In genomic region chrX:154517101-154517781, GRCh38 we compare ENCODE assay signal across 9 cellular contexts. TPM values are rescaled to one million over a fixed set of nuclear protein-coding genes. Genes with fewer than 3 reads are reported as not detected.
A peak's percentile ranks its signal among the peaks of the same experiment; 100 is the strongest.
DNase-seq lines count a peak whose midpoint lies in the region; ATAC-seq, FAIRE-seq and TF ChIP-seq lines count a peak whose summit lies in the region.
"Had no signal": no experiment of that assay in that cellular context is flagged by ENCODE, and none has a peak within 500 bp of the region (broad histone marks: within the 10 kb centered on the region; RNA-seq: fewer than 3 reads in every experiment).

No MANE protein-coding gene starts in this region.

- no TSS peak for BruUV-seq in K562 (replicated peaks; lab: Mats Ljungman, UMichigan)

- no peak for TF ChIP-seq RAD21 in K562 (CRISPR knock-in tag; conservative IDR thresholded peaks at IDR 0.05 in 1 of 2, IDR thresholded peaks at IDR 0.05 in 1 of 2)

- ATAC-seq in K562 (no peak), left colon (peak; percentile 46), GM19023 (IDR thresholded peaks at IDR 0.05; ENCODE audit: unreplicated experiment) (no peak)

- DNase-seq in H7 (peak; percentile 57), K562 (ENCODE audit: extremely low read depth in 1 of 4, low spot score in 3 of 4) (no peak), left colon (peak; percentile 40 to 64), smooth muscle cell (lab: John Stamatoyannopoulos, UW; ENCODE audit: unreplicated experiment) (no peak), Ammon's horn (ENCODE audit: low spot score) (no peak), GF-D8 (lab: John Stamatoyannopoulos, UW) (no peak), AML-193 (lab: John Stamatoyannopoulos, UW) (no peak)
- DNase-seq: NCI-H1105 treated with DMSO at 0.1 percent for 48 hours had no signal

- intact Hi-C loops in K562 (cut with micrococcal nuclease) (loop anchor here (5.0 kb wide), 1 partner anchor 35 kb away; no protein-coding TSS in a partner anchor), left colon (cut with DNase I, micrococcal nuclease) (no loop called here)

- POLR2A ChIA-PET in K562 (lab: Yijun Ruan, JAX) = interaction anchor here (1.1 to 1.7 kb wide), 3 partner anchors 10 to 149 kb away, joined by 3 to 8 read pairs (median 3); partner anchors contain the start of gene SLC10A3

- WGBS in K562 (ENCODE audit: insufficient coverage, low coverage, missing lambda C conversion rate) = 75% methylated on average over 14 of the region's 25 CpGs
- WGBS in smooth muscle cell (ENCODE audit: low lambda C conversion rate) = 28% methylated on average over 25 of the region's 25 CpGs

- no peak for TF ChIP-seq POLR2A in K562 (conservative IDR thresholded peaks at IDR 0.05)

- H3K27me3 ChIP-seq in H7 (ENCODE audit: control insufficient read depth, insufficient read depth, low read length) (no peaks in the 10 kb centered on the region), K562 (ENCODE audit: control insufficient read depth in 2 of 2, insufficient read depth in 2 of 2, low read length in 2 of 2) (no peaks in the 10 kb centered on the region), smooth muscle cell (ENCODE audit: low read depth) (no peaks in the 10 kb centered on the region)

- CTCF ChIA-PET in K562 (lab: Yijun Ruan, JAX; ENCODE audit: low intra/inter-chr PET ratio) = no interaction called here

- H3K4me1 ChIP-seq in K562 (replicated peaks in 1 of 2; ENCODE audit: control insufficient read depth in 2 of 2, insufficient read depth in 2 of 2, low read length in 2 of 2) = peaks cover 13 to 32% of the 10 kb centered on the region in 2 experiments; a peak in 4 of 5 replicates
- H3K4me1 ChIP-seq in smooth muscle cell (ENCODE audit: low read depth) = peaks cover 4% of the 10 kb centered on the region

- peaks cover 25% of the 10 kb centered on the region for H3K79me2 ChIP-seq in K562 (ENCODE audit: control insufficient read depth, insufficient read depth, low read length)
- peaks cover 7% of the 10 kb centered on the region for H3K79me2 ChIP-seq in smooth muscle cell (ENCODE audit: low read depth)

- H3K9me3 ChIP-seq in K562 (replicated peaks; ENCODE audit: control insufficient read depth, insufficient read depth, low read depth, low read length) (no peaks in the 10 kb centered on the region), smooth muscle cell (replicated peaks; ENCODE audit: low read depth) (no peaks in the 10 kb centered on the region)

- in situ Hi-C loops in K562 (cut with MboI) = no loop called here

- no peaks in the 10 kb centered on the region for H3K9me1 ChIP-seq in K562 (ENCODE audit: control insufficient read depth, insufficient read depth, low read length)

- H3K9ac ChIP-seq in K562 (ENCODE audit: insufficient read depth in 1 of 2, low read depth in 2 of 2, low read length in 2 of 2) (peak overlapping the region; percentile 78 to 93), smooth muscle cell (ENCODE audit: low read depth) (peak overlapping the region; percentile 27)

- H3F3A ChIP-seq in smooth muscle cell (ENCODE audit: low read depth) = no peaks in the 10 kb centered on the region

- TF ChIP-seq CTCF in K562 (IDR thresholded peaks at IDR 0.05 in 2 of 3, conservative IDR thresholded peaks at IDR 0.05 in 1 of 3; ENCODE audit: insufficient read depth in 2 of 3, low read depth in 1 of 3, low read length in 3 of 3) (no peak), smooth muscle cell (IDR thresholded peaks at IDR 0.05; ENCODE audit: borderline replicate concordance, insufficient read depth, poor library complexity, severe bottlenecking) (no peak)

- peak overlapping the region; percentile 59 for H3K4me3 ChIP-seq in H7 (ENCODE audit: insufficient read depth, low read depth, low read length)
- no peak overlapping the region for H3K4me3 ChIP-seq in K562
- peak overlapping the region; percentile 48 for H3K4me3 ChIP-seq in smooth muscle cell

- peak overlapping the region; percentile 98 for H2AFZ ChIP-seq in K562 (ENCODE audit: low read depth, low read length)
- no peak overlapping the region for H2AFZ ChIP-seq in smooth muscle cell (ENCODE audit: low read depth)

- no peak for FAIRE-seq in K562 (lab: Jason Lieb, UNC)

- no peak for TF ChIP-seq EP300 in K562 (IDR thresholded peaks at IDR 0.05; ENCODE audit: low read length)

- no peaks in the 10 kb centered on the region for H4K20me1 ChIP-seq in K562 (replicated peaks; ENCODE audit: control insufficient read depth, insufficient read depth, low read length)
- no peaks in the 10 kb centered on the region for H4K20me1 ChIP-seq in smooth muscle cell (ENCODE audit: low read depth)

- H3K36me3 ChIP-seq in H7 (replicated peaks; ENCODE audit: control insufficient read depth, insufficient read depth, low read length) (no peaks in the 10 kb centered on the region), K562 (ENCODE audit: control insufficient read depth, insufficient read depth, low read length) (peaks cover 7% of the 10 kb centered on the region; the same call in 2 of the 3 replicates), smooth muscle cell (ENCODE audit: low read depth) (no peaks in the 10 kb centered on the region)

- H3K4me2 ChIP-seq in K562 (ENCODE audit: insufficient read depth, low read length) (peak overlapping the region; percentile 99; the same call in 1 of the 2 replicates), smooth muscle cell (peak overlapping the region; percentile 79)

- peak overlapping the region; percentile 90 for H3K27ac ChIP-seq in K562 (ENCODE audit: extremely low read depth, low read depth, low read length)
- peak overlapping the region; percentile 80 for H3K27ac ChIP-seq in smooth muscle cell (ENCODE audit: low read depth)

RNA-seq across cellular contexts. Expression of gene FAM3A, which starts 1.2 kb away (rescaled TPM):
- 31.6 and 42.5 TPM in 2 replicates for total RNA-seq in H7 (2014; rRNA removed; shearing (Covaris generic))
- 62.3 and 136 TPM in 2 replicates for total RNA-seq in K562 (2011; cell fraction: chromatin; rRNA removed; ENCODE audit: low replicate concordance)
- total RNA-seq in K562 (2011; cell fraction: nucleolus; rRNA removed) = 135 and 139 TPM in 2 replicates
- 84.9 and 88.7 TPM in 2 replicates for total RNA-seq in K562 (2011; cell fraction: nucleoplasm; rRNA removed)
- 53.3 and 67.6 TPM in 2 replicates for total RNA-seq in K562 (2014; rRNA removed)
- total RNA-seq in K562 (2014; rRNA removed; fragmentation: Illumina TruSeq; extraction: Trizol) = 6.6 and 10.0 TPM in 2 replicates
- 27.0 and 32.3 TPM in 2 replicates for total RNA-seq in K562 (2015; rRNA removed; fragmentation: Illumina TruSeq; extraction: Trizol)
- 68.9 and 70.6 TPM in 2 replicates for total RNA-seq in K562 (2021)
- 29.2 and 44.1 TPM in 2 replicates for polyA plus RNA-seq in K562 (2011; rRNA removed)
- polyA plus RNA-seq in K562 (2011; cell fraction: cytosol; rRNA removed) = 45.6 and 88.5 TPM in 2 replicates
- 159 and 221 TPM in 2 replicates for polyA plus RNA-seq in K562 (2011; cell fraction: nucleus; rRNA removed)
- polyA plus RNA-seq in K562 (2012) = 47.8 and 77.3 TPM in 2 replicates
- 24.2 and 44.9 TPM in 2 replicates for polyA plus RNA-seq in K562 (2014; fragmentation: Illumina TruSeq; extraction: Trizol)
- 1 to 10 TPM in 1 of 2 experiments, under 1 TPM in 1; 0.75 to 1.8 TPM for polyA plus RNA-seq in K562 (2014; fragmentation: Nextera tagmentation; extraction: Ambion mirVana)
- polyA plus RNA-seq in K562 (2014; rRNA removed) = 62.9 and 66.7 TPM in 2 replicates
- 7.6 and 13.4 TPM in 2 replicates for polyA minus RNA-seq in K562 (2011; rRNA and poly(A)+ RNA removed)
- 25.1 and 30.7 TPM in 2 replicates for polyA minus RNA-seq in K562 (2011; cell fraction: cytosol; rRNA and poly(A)+ RNA removed)
- 25.2 and 34.2 TPM in 2 replicates for polyA minus RNA-seq in K562 (2011; cell fraction: nucleus; rRNA and poly(A)+ RNA removed)
- total RNA-seq in left colon = 10 to 100 TPM; 64.3 to 75.0 TPM
- 13.6 and 16.0 TPM in 2 replicates for total RNA-seq in smooth muscle cell
- 49.1 and 53.7 TPM in 2 replicates for polyA plus RNA-seq in smooth muscle cell

RNA-seq across cellular contexts. Expression of gene SLC10A3, which starts 26.8 kb away (rescaled TPM):
- 17.0 and 18.4 TPM in 2 replicates for total RNA-seq in H7 (2014; rRNA removed; shearing (Covaris generic))
- 11.1 and 43.4 TPM in 2 replicates for total RNA-seq in K562 (2011; cell fraction: chromatin; rRNA removed; ENCODE audit: low replicate concordance)
- 58.4 and 62.9 TPM in 2 replicates for total RNA-seq in K562 (2011; cell fraction: nucleolus; rRNA removed)
- 27.9 and 31.5 TPM in 2 replicates for total RNA-seq in K562 (2011; cell fraction: nucleoplasm; rRNA removed)
- total RNA-seq in K562 (2014; rRNA removed) = 21.7 and 28.6 TPM in 2 replicates
- 5.5 and 9.6 TPM in 2 replicates for total RNA-seq in K562 (2014; rRNA removed; fragmentation: Illumina TruSeq; extraction: Trizol)
- total RNA-seq in K562 (2015; rRNA removed; fragmentation: Illumina TruSeq; extraction: Trizol) = 19.7 and 20.7 TPM in 2 replicates
- total RNA-seq in K562 (2021) = 30.6 and 31.6 TPM in 2 replicates
- polyA plus RNA-seq in K562 (2011; rRNA removed) = 10.7 and 15.1 TPM in 2 replicates
- 16.7 and 48.0 TPM in 2 replicates for polyA plus RNA-seq in K562 (2011; cell fraction: cytosol; rRNA removed)
- 25.2 and 42.1 TPM in 2 replicates for polyA plus RNA-seq in K562 (2011; cell fraction: nucleus; rRNA removed)
- 32.7 and 34.9 TPM in 2 replicates for polyA plus RNA-seq in K562 (2012)
- polyA plus RNA-seq in K562 (2014; fragmentation: Illumina TruSeq; extraction: Trizol) = 16.7 and 33.1 TPM in 2 replicates
- 1 to 10 TPM; 5.2 to 6.0 TPM for polyA plus RNA-seq in K562 (2014; fragmentation: Nextera tagmentation; extraction: Ambion mirVana)
- polyA plus RNA-seq in K562 (2014; rRNA removed) = 26.2 and 33.4 TPM in 2 replicates
- polyA minus RNA-seq in K562 (2011; rRNA and poly(A)+ RNA removed) = 4.8 and 7.1 TPM in 2 replicates
- 14.8 and 15.9 TPM in 2 replicates for polyA minus RNA-seq in K562 (2011; cell fraction: cytosol; rRNA and poly(A)+ RNA removed)
- polyA minus RNA-seq in K562 (2011; cell fraction: nucleus; rRNA and poly(A)+ RNA removed) = 13.5 and 16.4 TPM in 2 replicates
- total RNA-seq in left colon = 10 to 100 TPM; 23.8 to 30.0 TPM
- total RNA-seq in smooth muscle cell = 26.8 and 34.7 TPM in 2 replicates
- polyA plus RNA-seq in smooth muscle cell = 52.1 and 63.1 TPM in 2 replicates

RNA-seq across cellular contexts. Expression of gene G6PD, which starts 29.4 kb away (rescaled TPM):
- total RNA-seq in H7 (2014; rRNA removed; shearing (Covaris generic)) = 51.8 and 58.0 TPM in 2 replicates
- total RNA-seq in K562 (2011; cell fraction: chromatin; rRNA removed; ENCODE audit: low replicate concordance) = 99.3 and 369 TPM in 2 replicates
- 201 and 212 TPM in 2 replicates for total RNA-seq in K562 (2011; cell fraction: nucleolus; rRNA removed)
- total RNA-seq in K562 (2011; cell fraction: nucleoplasm; rRNA removed) = 122 and 126 TPM in 2 replicates
- total RNA-seq in K562 (2014; rRNA removed) (80.2 and 104 TPM in 2 replicates), K562 (2014; rRNA removed; fragmentation: Illumina TruSeq; extraction: Trizol) (28.7 and 44.7 TPM in 2 replicates), K562 (2015; rRNA removed; fragmentation: Illumina TruSeq; extraction: Trizol) (66.4 and 73.6 TPM in 2 replicates), K562 (2021) (205 and 212 TPM in 2 replicates), left colon (10 to 100 TPM; 30.5 to 34.2 TPM), smooth muscle cell (32.9 and 37.9 TPM in 2 replicates)
- polyA plus RNA-seq in K562 (2011; rRNA removed) (44.6 and 133 TPM in 2 replicates), K562 (2014; fragmentation: Illumina TruSeq; extraction: Trizol) (222 and 260 TPM in 2 replicates), K562 (2014; fragmentation: Nextera tagmentation; extraction: Ambion mirVana) (10 to 100 TPM in 1 of 2 experiments, 1 to 10 TPM in 1; 2.9 to 18.3 TPM), K562 (2014; rRNA removed) (86.3 and 104 TPM in 2 replicates), smooth muscle cell (12.9 and 13.5 TPM in 2 replicates)
- polyA plus RNA-seq in K562 (2011; cell fraction: cytosol; rRNA removed) = 69.2 and 84.8 TPM in 2 replicates
- polyA plus RNA-seq in K562 (2011; cell fraction: nucleus; rRNA removed) = 266 and 292 TPM in 2 replicates
- polyA plus RNA-seq in K562 (2012) = 217 and 238 TPM in 2 replicates
- 39.7 and 47.5 TPM in 2 replicates for polyA minus RNA-seq in K562 (2011; rRNA and poly(A)+ RNA removed)
- 94.5 and 147 TPM in 2 replicates for polyA minus RNA-seq in K562 (2011; cell fraction: cytosol; rRNA and poly(A)+ RNA removed)
- polyA minus RNA-seq in K562 (2011; cell fraction: nucleus; rRNA and poly(A)+ RNA removed) = 96.3 and 128 TPM in 2 replicates

RNA-seq across cellular contexts. Expression of gene IKBKG, which starts 30.2 kb away (rescaled TPM):
- 22.1 and 24.3 TPM in 2 replicates for total RNA-seq in H7 (2014; rRNA removed; shearing (Covaris generic))
- 24.9 and 66.1 TPM in 2 replicates for total RNA-seq in K562 (2011; cell fraction: chromatin; rRNA removed; ENCODE audit: low replicate concordance)
- 52.9 and 57.4 TPM in 2 replicates for total RNA-seq in K562 (2011; cell fraction: nucleolus; rRNA removed)
- 30.5 and 36.4 TPM in 2 replicates for total RNA-seq in K562 (2011; cell fraction: nucleoplasm; rRNA removed)
- total RNA-seq in K562 (2014; rRNA removed) (28.2 and 45.3 TPM in 2 replicates), K562 (2014; rRNA removed; fragmentation: Illumina TruSeq; extraction: Trizol) (6.8 and 10.6 TPM in 2 replicates), K562 (2015; rRNA removed; fragmentation: Illumina TruSeq; extraction: Trizol) (21.9 and 22.2 TPM in 2 replicates), K562 (2021) (46.2 and 51.8 TPM in 2 replicates), left colon (10 to 100 TPM; 26.5 to 29.1 TPM), smooth muscle cell (8.3 and 12.5 TPM in 2 replicates)
- polyA plus RNA-seq in K562 (2011; rRNA removed) (23.4 and 29.9 TPM in 2 replicates), K562 (2014; fragmentation: Illumina TruSeq; extraction: Trizol) (18.6 and 29.3 TPM in 2 replicates), K562 (2014; fragmentation: Nextera tagmentation; extraction: Ambion mirVana) (under 1 TPM; 0.68 to 0.99 TPM), K562 (2014; rRNA removed) (52.9 and 60.0 TPM in 2 replicates), smooth muscle cell (25.4 and 32.0 TPM in 2 replicates)
- 34.4 and 69.6 TPM in 2 replicates for polyA plus RNA-seq in K562 (2011; cell fraction: cytosol; rRNA removed)
- polyA plus RNA-seq in K562 (2011; cell fraction: nucleus; rRNA removed) = 90.6 and 112 TPM in 2 replicates
- polyA plus RNA-seq in K562 (2012) = 32.7 and 39.8 TPM in 2 replicates
- polyA minus RNA-seq in K562 (2011; rRNA and poly(A)+ RNA removed) = 4.2 and 5.7 TPM in 2 replicates
- polyA minus RNA-seq in K562 (2011; cell fraction: cytosol; rRNA and poly(A)+ RNA removed) = 16.6 and 19.2 TPM in 2 replicates
- 19.4 and 22.9 TPM in 2 replicates for polyA minus RNA-seq in K562 (2011; cell fraction: nucleus; rRNA and poly(A)+ RNA removed)

RNA-seq across cellular contexts. Expression of gene UBL4A, which starts 30.8 kb away (rescaled TPM):
- 64.8 and 84.0 TPM in 2 replicates for total RNA-seq in H7 (2014; rRNA removed; shearing (Covaris generic))
- total RNA-seq in K562 (2011; cell fraction: chromatin; rRNA removed; ENCODE audit: low replicate concordance) = 21.7 and 76.7 TPM in 2 replicates
- 85.0 and 90.5 TPM in 2 replicates for total RNA-seq in K562 (2011; cell fraction: nucleolus; rRNA removed)
- total RNA-seq in K562 (2011; cell fraction: nucleoplasm; rRNA removed) = 36.0 and 48.8 TPM in 2 replicates
- 140 and 170 TPM in 2 replicates for total RNA-seq in K562 (2014; rRNA removed)
- total RNA-seq in K562 (2014; rRNA removed; fragmentation: Illumina TruSeq; extraction: Trizol) = 51.5 and 69.9 TPM in 2 replicates
- total RNA-seq in K562 (2015; rRNA removed; fragmentation: Illumina TruSeq; extraction: Trizol) = 99.9 and 100 TPM in 2 replicates
- total RNA-seq in K562 (2021) = 120 TPM in 2 replicates
- 73.9 and 78.4 TPM in 2 replicates for polyA plus RNA-seq in K562 (2011; rRNA removed)
- 99.1 and 201 TPM in 2 replicates for polyA plus RNA-seq in K562 (2011; cell fraction: cytosol; rRNA removed)
- polyA plus RNA-seq in K562 (2011; cell fraction: nucleus; rRNA removed) = 55.9 and 76.2 TPM in 2 replicates
- 93.8 and 109 TPM in 2 replicates for polyA plus RNA-seq in K562 (2012)
- polyA plus RNA-seq in K562 (2014; fragmentation: Illumina TruSeq; extraction: Trizol) = 101 and 112 TPM in 2 replicates
- 10 to 100 TPM; 15.2 to 31.7 TPM for polyA plus RNA-seq in K562 (2014; fragmentation: Nextera tagmentation; extraction: Ambion mirVana)
- polyA plus RNA-seq in K562 (2014; rRNA removed) = 115 and 119 TPM in 2 replicates
- polyA minus RNA-seq in K562 (2011; rRNA and poly(A)+ RNA removed) = 46.0 and 65.1 TPM in 2 replicates
- polyA minus RNA-seq in K562 (2011; cell fraction: cytosol; rRNA and poly(A)+ RNA removed) = 73.7 and 77.5 TPM in 2 replicates
- polyA minus RNA-seq in K562 (2011; cell fraction: nucleus; rRNA and poly(A)+ RNA removed) = 31.8 and 40.9 TPM in 2 replicates
- total RNA-seq in left colon = 10 to 100 TPM; 30.5 to 34.5 TPM
- 28.7 and 42.1 TPM in 2 replicates for total RNA-seq in smooth muscle cell
- polyA plus RNA-seq in smooth muscle cell = 46.9 and 50.8 TPM in 2 replicates

Comparison
In these comparisons a context has a peak if more than half of its experiments do, and no peak if none do; other contexts are left out.
1. DNase-seq: peak in H7 (single experiment) and left colon (2 of 2); none in K562 (0 of 4), smooth muscle cell (single experiment), Ammon's horn (single experiment), GF-D8 (single experiment) and AML-193 (0 of 2).